ENCODE assay signal across 16 cellular contexts in the genomic region with DNA sequence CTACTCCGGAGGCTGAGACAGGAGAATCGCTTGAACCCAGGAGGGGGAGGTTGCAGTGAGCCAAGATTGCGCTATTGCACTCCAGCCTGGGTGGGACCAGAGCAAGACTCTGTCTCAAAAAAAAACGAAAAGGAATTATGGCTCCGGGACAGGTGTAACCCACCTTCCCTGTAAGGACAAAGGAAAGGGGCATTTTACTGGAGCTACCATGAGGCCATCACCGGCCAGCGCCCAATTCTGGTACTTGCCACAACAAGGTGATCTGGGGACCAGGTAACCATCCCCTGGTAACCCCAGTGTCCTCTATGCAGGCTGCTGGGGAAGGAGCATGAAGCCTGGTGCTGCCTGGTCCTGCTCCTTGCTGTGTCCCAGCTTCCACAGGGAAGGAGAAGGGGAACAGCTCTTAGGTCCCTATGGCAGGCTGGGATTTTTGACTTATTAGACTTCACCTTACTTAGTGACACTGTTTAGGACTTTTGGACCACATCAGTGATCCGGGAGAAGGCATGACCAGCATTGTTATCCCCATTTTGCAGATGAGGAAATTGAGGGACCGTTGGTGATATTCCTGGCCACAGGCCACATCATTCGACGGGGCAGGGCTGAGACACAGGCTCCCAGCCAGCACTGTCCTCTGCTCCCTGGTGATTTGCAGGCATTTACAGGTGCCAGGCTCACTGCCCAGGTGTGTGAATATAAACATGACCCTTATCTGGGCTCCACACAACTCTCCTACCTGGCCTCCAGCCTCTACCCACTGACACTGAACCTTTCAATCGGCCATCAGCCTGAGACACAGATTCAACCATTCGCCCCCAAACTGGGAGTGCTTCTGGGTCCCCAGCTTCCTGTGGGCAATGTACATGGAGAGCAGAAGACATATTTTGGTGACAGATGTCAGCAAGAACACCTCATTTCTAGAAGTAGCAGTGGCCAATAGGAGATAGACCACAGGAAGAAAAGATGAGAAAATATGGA. TPM values are rescaled to one million over a fixed set of nuclear protein-coding genes. Genes with fewer than 3 reads are reported as not detected.
DNase-seq lines count a peak whose midpoint lies in the region; ATAC-seq and TF ChIP-seq lines count a peak whose summit lies in the region.
"Had no signal": no experiment of that assay in that cellular context is flagged by ENCODE, and none has a peak within 500 bp of the region (broad histone marks: within the 10 kb centered on the region; RNA-seq: fewer than 3 reads in every experiment).

No MANE protein-coding gene starts in this region.

- no peak overlapping the region for H3K4me3 ChIP-seq in ovary
- H3K4me3 ChIP-seq: GM23248 had no signal

- intact Hi-C loops in ovary (cut with DNase I): no loop called here

- WGBS in ovary, 3 donors: 88 to 92% (median 89%) methylated on average over 13 of the region's 13 CpGs

- peaks cover 5% of the 10 kb centered on the region for H3K4me1 Mint-ChIP-seq in progenitor cell of endocrine pancreas (ENCODE audit: low read depth)

- peaks cover 14% of the 10 kb centered on the region for H3K27me3 Mint-ChIP-seq in progenitor cell of endocrine pancreas
- H3K27me3 Mint-ChIP-seq: CD4-positive, alpha-beta T cell had no signal

- no peaks in the 10 kb centered on the region for H3K36me3 ChIP-seq in ovary

- H3K9me3 ChIP-seq in ovary: no peaks in the 10 kb centered on the region

- H3K27me3 ChIP-seq in ovary: no peaks in the 10 kb centered on the region

- no peak for TF ChIP-seq CTCF in progenitor cell of endocrine pancreas (IDR thresholded peaks at IDR 0.05; ENCODE audit: unreplicated experiment)
- no peak for TF ChIP-seq CTCF in ovary (IDR thresholded peaks at IDR 0.05)

- peak; percentile 56 for DNase-seq in activated effector memory CD4-positive, alpha-beta T cell treated with anti-CD3 and anti-CD28 coated beads, Interleukin-2, amount 50 U/mL, for 16 hours
- no peak for DNase-seq in activated effector memory CD4-positive, alpha-beta T cell treated with Interleukin-2 at 50 U/mL for 16 hours
- DNase-seq in left lobe of liver (ENCODE audit: low spot score) (peak; percentile 19), progenitor cell of endocrine pancreas (ENCODE audit: low spot score, unreplicated experiment) (no peak), ovary (no peak)
- DNase-seq in activated T-cell treated with anti-CD3 and anti-CD28 coated beads, Interleukin-2, amount 50 U/mL, for 1 hour: no peak
- DNase-seq: ACHN, C1 segment of cervical spinal cord, Calu3, DMS 273 treated with DMSO at 0.1 percent for 48 hours, GM23248 had no signal

- no peaks in the 10 kb centered on the region for H3K36me3 Mint-ChIP-seq in progenitor cell of endocrine pancreas (ENCODE audit: insufficient read depth)

- ATAC-seq in left lobe of liver (no peak), GM19463 (IDR thresholded peaks at IDR 0.05; ENCODE audit: unreplicated experiment) (no peak)
- ATAC-seq: HCT116 had no signal

- no peak for TF ChIP-seq POLR2A in ovary (IDR thresholded peaks at IDR 0.05)

- H3K9me3 Mint-ChIP-seq in progenitor cell of endocrine pancreas (ENCODE audit: low read depth): no peaks in the 10 kb centered on the region
- H3K9me3 Mint-ChIP-seq: CD4-positive, alpha-beta T cell had no signal

- peak overlapping the region; percentile 47 for H3K27ac Mint-ChIP-seq in progenitor cell of endocrine pancreas
- H3K27ac Mint-ChIP-seq: CD4-positive, alpha-beta T cell had no signal

- no peak overlapping the region for H3K4me3 Mint-ChIP-seq in progenitor cell of endocrine pancreas (ENCODE audit: low read depth)
- H3K4me3 Mint-ChIP-seq: CD4-positive, alpha-beta T cell had no signal

- no peaks in the 10 kb centered on the region for H3K4me1 ChIP-seq in ovary (ENCODE audit: insufficient read depth)

- no peak for TF ChIP-seq EP300 in ovary (IDR thresholded peaks at IDR 0.05)

- H3K27ac ChIP-seq in ovary: no peak overlapping the region
- H3K27ac ChIP-seq: GM23248 had no signal

RNA-seq across cellular contexts. Expression of a gene that starts 26.5 kb away (rescaled TPM):
- total RNA-seq in left lobe of liver: 0.03 TPM
- 9.3 and 10.3 TPM in 2 replicates for total RNA-seq in progenitor cell of endocrine pancreas
- 10 to 100 TPM; 16.0 to 27.7 (median 22.0) TPM for total RNA-seq in ovary
- polyA plus RNA-seq in ovary: 10 to 100 TPM; 18.5 to 21.1 TPM
- total RNA-seq: A172, Daoy, GM23248 had no signal
- polyA plus RNA-seq: GM23248 had no signal

RNA-seq across cellular contexts. Expression of a gene that starts 34.4 kb away (rescaled TPM):
- total RNA-seq in left lobe of liver: 9.7 TPM
- total RNA-seq in progenitor cell of endocrine pancreas: 21.3 and 23.1 TPM in 2 replicates
- total RNA-seq in ovary: 10 to 100 TPM; 13.6 to 24.9 (median 21.0) TPM
- polyA plus RNA-seq in ovary: 10 to 100 TPM; 12.7 to 24.0 TPM

RNA-seq across cellular contexts. Expression of a gene that starts 46.4 kb away (rescaled TPM):
- 10.3 TPM for total RNA-seq in left lobe of liver
- 48.4 and 49.2 TPM in 2 replicates for total RNA-seq in progenitor cell of endocrine pancreas
- 10 to 100 TPM; 20.6 to 43.8 (median 38.7) TPM for total RNA-seq in ovary
- polyA plus RNA-seq in ovary: 10 to 100 TPM in 1 of 2 donors, 1 to 10 TPM in 1; 8.3 to 24.5 TPM

RNA-seq across cellular contexts. Expression of a gene that starts 46.5 kb away (rescaled TPM):
- total RNA-seq in left lobe of liver: 609 TPM
- 2,045 and 2,098 TPM in 2 replicates for total RNA-seq in progenitor cell of endocrine pancreas
- 1,000 to 10,000 TPM; 3,805 to 5,253 (median 4,187) TPM for total RNA-seq in ovary
- 1,000 to 10,000 TPM; 5,821 to 6,397 TPM for polyA plus RNA-seq in ovary

RNA-seq across cellular contexts. Expression of a gene that starts 54.7 kb away (rescaled TPM):
- total RNA-seq in left lobe of liver (59.9 TPM), progenitor cell of endocrine pancreas (36.3 and 42.9 TPM in 2 replicates), ovary (10 to 100 TPM; 23.5 to 44.7 (median 33.8) TPM)
- 10 to 100 TPM; 36.8 to 51.3 TPM for polyA plus RNA-seq in ovary

Comparison
In these comparisons a context has a peak if more than half of its experiments do, and no peak if none do; other contexts are left out.
1. DNase-seq: peak in activated effector memory CD4-positive, alpha-beta T cell treated with anti-CD3 and anti-CD28 coated beads, Interleukin-2, amount 50 U/mL, for 16 hours (single experiment) and left lobe of liver (single experiment); none in activated effector memory CD4-positive, alpha-beta T cell treated with Interleukin-2 at 50 U/mL for 16 hours (single experiment), progenitor cell of endocrine pancreas (single experiment), activated T-cell treated with anti-CD3 and anti-CD28 coated beads, Interleukin-2, amount 50 U/mL, for 1 hour (single experiment) and ovary (0 of 5).
2. RNA of a gene that starts 26.5 kb away (total RNA-seq): 16.0 to 27.7 TPM in ovary and 9.3 to 10.3 TPM in progenitor cell of endocrine pancreas; 0.03 TPM in left lobe of liver (single experiment); every median in the first group is over 10 times any median in the second.